1 cellular context compared by ENCODE assay signal in the genomic region with DNA sequence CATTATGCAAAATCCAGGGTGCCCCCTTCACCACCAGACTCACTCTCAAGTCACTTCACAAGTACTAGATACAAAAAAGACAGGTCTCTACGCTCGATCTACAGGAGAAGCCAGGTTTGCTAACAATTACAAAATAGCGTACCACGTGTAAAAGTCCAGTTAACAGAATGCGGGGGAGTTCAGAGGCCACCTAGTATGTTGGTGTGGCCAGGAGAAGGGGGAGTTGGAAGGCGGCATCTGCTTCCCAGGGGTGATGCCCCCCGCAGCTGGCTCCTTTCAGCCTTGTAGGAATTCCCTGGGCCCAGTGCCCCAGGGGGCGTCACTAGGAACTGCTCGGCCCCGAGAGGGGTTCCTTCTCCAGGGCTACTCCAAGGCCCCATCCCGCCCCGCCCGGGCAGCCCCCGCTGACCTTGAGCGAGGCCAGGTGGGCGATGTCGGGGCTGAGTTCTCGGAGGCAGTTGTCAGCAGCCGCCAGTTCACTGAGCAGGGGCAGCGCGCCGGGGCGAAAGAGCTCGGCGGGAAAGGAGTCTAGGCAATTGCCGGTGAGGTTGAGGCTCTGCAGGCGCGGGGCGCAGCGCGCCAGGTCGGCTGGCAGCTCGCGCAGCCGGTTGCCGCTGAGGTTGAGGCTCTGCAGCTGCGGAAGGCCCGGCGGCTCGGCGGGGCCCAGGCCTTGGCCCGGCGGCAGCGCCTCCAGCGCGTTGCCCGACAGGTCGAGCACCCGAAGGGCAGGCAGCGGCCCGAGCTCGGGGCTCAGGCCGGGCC.
TF ChIP-seq lines count a peak whose summit lies in the region.

No MANE protein-coding gene starts in this region.

TF ChIP-seq in IMR-90, 13 proteins besides CTCF, POLR2A, EP300 and RAD21:
- TF ChIP-seq, protein P1, sequence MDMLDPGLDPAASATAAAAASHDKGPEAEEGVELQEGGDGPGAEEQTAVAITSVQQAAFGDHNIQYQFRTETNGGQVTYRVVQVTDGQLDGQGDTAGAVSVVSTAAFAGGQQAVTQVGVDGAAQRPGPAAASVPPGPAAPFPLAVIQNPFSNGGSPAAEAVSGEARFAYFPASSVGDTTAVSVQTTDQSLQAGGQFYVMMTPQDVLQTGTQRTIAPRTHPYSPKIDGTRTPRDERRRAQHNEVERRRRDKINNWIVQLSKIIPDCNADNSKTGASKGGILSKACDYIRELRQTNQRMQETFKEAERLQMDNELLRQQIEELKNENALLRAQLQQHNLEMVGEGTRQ (IDR thresholded peaks at IDR 0.05; ENCODE audit: low read depth, low read length), result no peak
- TF ChIP-seq MXI1 (IDR thresholded peaks at IDR 0.05; ENCODE audit: borderline replicate concordance, low read depth, low read length) (no peak), RCOR1 (IDR thresholded peaks at IDR 0.05; ENCODE audit: insufficient replicate concordance, low read length) (no peak), BHLHE40 (IDR thresholded peaks at IDR 0.05; ENCODE audit: low read depth, low read length) (no peak), RFX5 (IDR thresholded peaks at IDR 0.05; ENCODE audit: low read depth, low read length) (no peak), CHD1 (IDR thresholded peaks at IDR 0.05; ENCODE audit: low read depth, low read length) (no peak), MAFK (IDR thresholded peaks at IDR 0.05; ENCODE audit: low read depth, low read length) (no peak), CEBPB (IDR thresholded peaks at IDR 0.05; ENCODE audit: low read depth, low read length) (no peak), FOS (IDR thresholded peaks at IDR 0.05; ENCODE audit: low read depth, low read length) (no peak), SMC3 (IDR thresholded peaks at IDR 0.05; ENCODE audit: low read depth, low read length) (no peak), MAZ (IDR thresholded peaks at IDR 0.05; ENCODE audit: borderline replicate concordance, low read depth, low read length) (no peak), NFE2L2 (IDR thresholded peaks at IDR 0.05; ENCODE audit: low read depth, low read length) (no peak)
- TF ChIP-seq, protein P2, sequence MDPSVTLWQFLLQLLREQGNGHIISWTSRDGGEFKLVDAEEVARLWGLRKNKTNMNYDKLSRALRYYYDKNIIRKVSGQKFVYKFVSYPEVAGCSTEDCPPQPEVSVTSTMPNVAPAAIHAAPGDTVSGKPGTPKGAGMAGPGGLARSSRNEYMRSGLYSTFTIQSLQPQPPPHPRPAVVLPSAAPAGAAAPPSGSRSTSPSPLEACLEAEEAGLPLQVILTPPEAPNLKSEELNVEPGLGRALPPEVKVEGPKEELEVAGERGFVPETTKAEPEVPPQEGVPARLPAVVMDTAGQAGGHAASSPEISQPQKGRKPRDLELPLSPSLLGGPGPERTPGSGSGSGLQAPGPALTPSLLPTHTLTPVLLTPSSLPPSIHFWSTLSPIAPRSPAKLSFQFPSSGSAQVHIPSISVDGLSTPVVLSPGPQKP (IDR thresholded peaks at IDR 0.05; ENCODE audit: borderline replicate concordance, low read depth, low read length), result no peak
